In the genomic region with DNA sequence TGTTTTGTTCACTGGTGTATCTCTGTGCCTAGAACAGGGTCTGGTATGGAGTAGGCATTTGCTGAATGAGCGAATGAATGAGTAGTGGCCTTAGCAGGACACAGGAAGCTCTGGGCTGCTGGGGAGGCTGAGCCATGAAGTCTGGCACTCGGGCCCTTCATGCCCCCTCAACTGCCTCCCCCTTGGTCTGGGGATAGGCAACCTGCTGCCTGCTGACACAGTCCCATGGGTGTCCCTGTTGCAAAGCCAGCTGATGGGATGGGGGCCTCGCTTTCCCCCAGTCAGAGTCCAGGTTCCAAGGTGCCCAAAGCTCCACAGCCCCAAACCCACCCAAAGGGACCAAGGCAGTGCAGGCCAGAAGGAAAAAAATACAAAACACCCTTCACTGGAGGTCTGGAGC, we compare ENCODE assay signal across 19 cellular contexts.
"Had no signal": no experiment of that assay in that cellular context is flagged by ENCODE, and none has a peak within 500 bp of the region (broad histone marks: within the 10 kb centered on the region; RNA-seq: fewer than 3 reads in every experiment).

No MANE protein-coding gene starts in this region.

- H3K9me3 Mint-ChIP-seq: activated B cell treated with CpG ODN at 0.5 μM for 24 hours; activated T-cell treated with anti-CD3 and anti-CD28 coated beads, Interleukin-2, amount 50 U/mL, for 4 hours; dendritic cell treated with granulocyte-macrophage colony-stimulating factor and Interleukin-4, amounts not matched to agents 40 ng/mL and 50 ng/mL, for 4 days; stimulated activated naive B cell treated with anti-CD40 and anti-IgM and Interleukin-4, amounts not matched to agents 10 μg/mL and 1 μg/mL and 100 μg/mL, for 72 hours had no signal

- H3K27me3 ChIP-seq: ascending aorta, ovary, upper lobe of right lung had no signal

- FAIRE-seq: endothelial cell of umbilical vein had no signal

- H3K9me3 ChIP-seq: ascending aorta, esophagus muscularis mucosa, ovary, sigmoid colon, spleen, thoracic aorta, upper lobe of right lung had no signal

- H3K27ac Mint-ChIP-seq: activated B cell treated with CpG ODN at 0.5 μM for 24 hours; dendritic cell treated with granulocyte-macrophage colony-stimulating factor and Interleukin-4, amounts not matched to agents 40 ng/mL and 50 ng/mL, for 4 days; stimulated activated naive B cell treated with anti-CD40 and anti-IgM and Interleukin-4, amounts not matched to agents 10 μg/mL and 1 μg/mL and 100 μg/mL, for 72 hours had no signal

- ATAC-seq: left lobe of liver had no signal

- DNase-seq: activated B cell treated with CpG ODN at 0.5 μM for 24 hours; activated CD8-positive, alpha-beta memory T cell treated with anti-CD3 and anti-CD28 coated beads, Interleukin-2, amount 50 U/mL, for 4 hours; activated naive CD4-positive, alpha-beta T cell treated with anti-CD3 and anti-CD28 coated beads, Interleukin-2, amount 50 U/mL, for 16 hours; activated T-cell treated with anti-CD3 and anti-CD28 coated beads, Interleukin-2, amount 50 U/mL, for 4 hours; effector CD8-positive, alpha-beta T cell; midbrain; ovary; sigmoid colon; stimulated activated CD4-positive, alpha-beta T cell treated with anti-CD3 and anti-CD28 coated beads, Interleukin-4, amount 100 ng/mL, for 4 hours; stimulated activated naive B cell treated with anti-CD40 and anti-IgM and Interleukin-4, amounts not matched to agents 10 μg/mL and 1 μg/mL and 100 μg/mL, for 72 hours had no signal

- H3K36me3 ChIP-seq: ascending aorta, esophagus muscularis mucosa, ovary, sigmoid colon, spleen, thoracic aorta, upper lobe of right lung had no signal

- H3K4me3 ChIP-seq: ascending aorta, esophagus muscularis mucosa, ovary, sigmoid colon, SK-N-MC, spleen, thoracic aorta, upper lobe of right lung had no signal

- H3K4me3 Mint-ChIP-seq: activated B cell treated with CpG ODN at 0.5 μM for 24 hours; activated T-cell treated with anti-CD3 and anti-CD28 coated beads, Interleukin-2, amount 50 U/mL, for 4 hours; dendritic cell treated with granulocyte-macrophage colony-stimulating factor and Interleukin-4, amounts not matched to agents 40 ng/mL and 50 ng/mL, for 4 days; stimulated activated naive B cell treated with anti-CD40 and anti-IgM and Interleukin-4, amounts not matched to agents 10 μg/mL and 1 μg/mL and 100 μg/mL, for 72 hours had no signal

- H3K27ac ChIP-seq: ascending aorta, esophagus muscularis mucosa, ovary, sigmoid colon, SK-N-MC, spleen, thoracic aorta, upper lobe of right lung had no signal

- H3K36me3 Mint-ChIP-seq: stimulated activated naive B cell treated with anti-CD40 and anti-IgM and Interleukin-4, amounts not matched to agents 10 μg/mL and 1 μg/mL and 100 μg/mL, for 72 hours had no signal
